27 cellular contexts compared by ENCODE assay signal in genomic region chr6:69064226-69064625, GRCh38.
"Had no signal": no experiment of that assay in that cellular context is flagged by ENCODE, and none has a peak within 500 bp of the region (broad histone marks: within the 10 kb centered on the region; RNA-seq: fewer than 3 reads in every experiment).

No MANE protein-coding gene starts in this region.

- H3K27me3 ChIP-seq: adrenal gland, colonic mucosa, dorsolateral prefrontal cortex, esophagus muscularis mucosa, gastrocnemius medialis, upper lobe of left lung had no signal

- FAIRE-seq: astrocyte had no signal

- H3K27ac ChIP-seq: adrenal gland, colonic mucosa, dorsolateral prefrontal cortex, esophagus muscularis mucosa, gastrocnemius medialis, lower lobe of right lung, thoracic aorta, upper lobe of left lung had no signal

- H3K4me1 ChIP-seq: colonic mucosa, esophagus muscularis mucosa, gastrocnemius medialis, lower lobe of right lung, upper lobe of left lung had no signal

- ATAC-seq: activated CD4-positive, alpha-beta T cell treated with anti-CD3 and anti-CD28 coated beads for 36 hours; activated T-helper 17 cell treated with anti-CD3 and anti-CD28 coated beads, Interleukin-2, amount 50 U/mL, for 72 hours; effector memory CD8-positive, alpha-beta T cell; gastrocnemius medialis; lower lobe of right lung; mucosa of descending colon; sciatic nerve had no signal

- H3K36me3 ChIP-seq: adrenal gland, colonic mucosa, esophagus muscularis mucosa, gastrocnemius medialis, lower lobe of right lung, thoracic aorta, upper lobe of left lung had no signal

- H3K9me3 ChIP-seq: adrenal gland, colonic mucosa, esophagus muscularis mucosa, gastrocnemius medialis, lower lobe of right lung, mucosa of descending colon, thoracic aorta, upper lobe of left lung had no signal

- H3K4me3 ChIP-seq: adrenal gland, colonic mucosa, dorsolateral prefrontal cortex, esophagus muscularis mucosa, gastrocnemius medialis, lower lobe of right lung, mucosa of descending colon, thoracic aorta, upper lobe of left lung had no signal

- DNase-seq: activated CD4-positive, alpha-beta T cell treated with anti-CD3 and anti-CD28 coated beads for 36 hours; activated CD4-positive, alpha-beta T cell treated with anti-CD3 and anti-CD28 coated beads, Interleukin-2, amount 50 U/mL, for 4 hours; activated CD8-positive, alpha-beta memory T cell treated with anti-CD3 and anti-CD28 coated beads for 24 hours; activated CD8-positive, alpha-beta memory T cell treated with anti-CD3 and anti-CD28 coated beads, Interleukin-2, amount 50 U/mL, for 4 hours; activated naive CD4-positive, alpha-beta T cell; activated T-cell treated with anti-CD3 and anti-CD28 coated beads, Interleukin-2, amount 50 U/mL, for 24 hours; adrenal gland; colonic mucosa; dorsolateral prefrontal cortex; effector memory CD8-positive, alpha-beta T cell; gastrocnemius medialis; head of caudate nucleus; hypothalamus; lower lobe of right lung; mesendoderm; mucosa of descending colon; naive B cell; nucleus accumbens; stimulated activated CD4-positive, alpha-beta T cell treated with anti-CD3 and anti-CD28 coated beads, Interleukin-4, amount 100 ng/mL, for 1 hour; stimulated activated naive CD4-positive, alpha-beta T cell treated with Interleukin-2 at 50 U/mL for 16 hours; T-helper 1 cell; upper lobe of left lung had no signal
